Comparison of ENCODE assay signal across 14 cellular contexts in genomic region chr9:131475956-131476776, GRCh38. TPM values are rescaled to one million over a fixed set of nuclear protein-coding genes. Genes with fewer than 3 reads are reported as not detected.
A peak's percentile ranks its signal among the peaks of the same experiment; 100 is the strongest.
DNase-seq lines count a peak whose midpoint lies in the region; ATAC-seq, FAIRE-seq and TF ChIP-seq lines count a peak whose summit lies in the region.
"Had no signal": no experiment of that assay in that cellular context is flagged by ENCODE, and none has a peak within 500 bp of the region (broad histone marks: within the 10 kb centered on the region; RNA-seq: fewer than 3 reads in every experiment).

No MANE protein-coding gene starts in this region.

- H3K4me2 ChIP-seq in mammary epithelial cell (ENCODE audit: insufficient read depth, low read depth, low read length) (no peak overlapping the region), GM12878 (ENCODE audit: control insufficient read depth, insufficient read depth) (no peak overlapping the region)
- H3K4me2 ChIP-seq: BLaER1 treated with 17β-estradiol and CSF1 and Interleukin-3, amounts not matched to agents 10 nM and 100 nM had no signal

- TF ChIP-seq CTCF in MCF 10A (IDR thresholded peaks at IDR 0.05; ENCODE audit: unreplicated experiment) (peak; percentile 38), mammary epithelial cell (conservative IDR thresholded peaks at IDR 0.05 in 1 of 2, IDR thresholded peaks at IDR 0.05 in 1 of 2; ENCODE audit: extremely low read depth in 1 of 2, insufficient read depth in 1 of 2, low read depth in 1 of 2, low read length in 2 of 2) (peak in 1 of 2 donors; percentile 44), GM12878 (IDR thresholded peaks at IDR 0.05 in 2 of 3, conservative IDR thresholded peaks at IDR 0.05 in 1 of 3; ENCODE audit: control insufficient read depth in 2 of 3, extremely low read depth in 1 of 3, insufficient read depth in 1 of 3, low read depth in 3 of 3, low read length in 3 of 3) (peak; percentile 23 to 28 (median 27); a peak in 2 of 6 replicates), uterus (IDR thresholded peaks at IDR 0.05) (peak in 3 of 4 experiments; percentile 17 to 20 (median 19))

- peak; percentile 46; the same call in 1 of the 2 replicates for TF ChIP-seq POLR2A in GM12878 (IDR thresholded peaks at IDR 0.05; ENCODE audit: low read depth, low read length)
- TF ChIP-seq POLR2A in uterus (IDR thresholded peaks at IDR 0.05) = no peak

- H3K4me1 Mint-ChIP-seq in MCF 10A (ENCODE audit: insufficient read depth, unreplicated experiment) = no peaks in the 10 kb centered on the region

- H3K27ac ChIP-seq in mammary epithelial cell (ENCODE audit: insufficient read depth, low read depth, low read length) (no peak overlapping the region), GM12878 (ENCODE audit: control insufficient read depth, insufficient read depth) (no peak overlapping the region), uterus (no peak overlapping the region)
- H3K27ac ChIP-seq: BLaER1 treated with 17β-estradiol and CSF1 and Interleukin-3, amounts not matched to agents 10 nM and 100 nM had no signal

- H3K9me3 Mint-ChIP-seq in MCF 10A (ENCODE audit: unreplicated experiment) = no peaks in the 10 kb centered on the region
- H3K9me3 Mint-ChIP-seq: naive B cell; T-helper 1 cell treated with Interleukin-12 subunit alpha and Interleukin-12 subunit beta and Interleukin-4 antibody, amounts not matched to agents 30 μg/mL and 1 μg/mL, for 36 hours had no signal

- H3K27ac Mint-ChIP-seq in MCF 10A (ENCODE audit: low read depth, unreplicated experiment) = no peak overlapping the region
- H3K27ac Mint-ChIP-seq: T-helper 1 cell treated with Interleukin-12 subunit alpha and Interleukin-12 subunit beta and Interleukin-4 antibody, amounts not matched to agents 30 μg/mL and 1 μg/mL, for 36 hours had no signal

- H3K9ac ChIP-seq in mammary epithelial cell (ENCODE audit: insufficient read depth, low read length) (no peak overlapping the region), GM12878 (ENCODE audit: control insufficient read depth, insufficient read depth, low read length) (no peak overlapping the region)
- H3K9ac ChIP-seq: BLaER1 treated with 17β-estradiol and CSF1 and Interleukin-3, amounts not matched to agents 10 nM and 100 nM had no signal

- H3K27me3 ChIP-seq in mammary epithelial cell (ENCODE audit: insufficient read depth, low read length) = no peaks in the 10 kb centered on the region
- no peaks in the 10 kb centered on the region for H3K27me3 ChIP-seq in GM12878 (replicated peaks in 1 of 2; ENCODE audit: control insufficient read depth in 2 of 2, insufficient read depth in 2 of 2, low read length in 1 of 2)
- no peaks in the 10 kb centered on the region for H3K27me3 ChIP-seq in uterus
- H3K27me3 ChIP-seq: BLaER1 treated with 17β-estradiol and CSF1 and Interleukin-3, amounts not matched to agents 10 nM and 100 nM had no signal

- intact Hi-C loops in MCF 10A (cut with micrococcal nuclease) (no loop called here), mammary epithelial cell (cut with micrococcal nuclease) (loop anchor here (1.0 to 5.0 kb wide), 3 partner anchors 44 to 126 kb away; no protein-coding TSS in a partner anchor), GM12878 (cut with micrococcal nuclease; ENCODE audit: unreplicated experiment) (no loop called here), uterus (cut with DNase I; ENCODE audit: low total_unique reads) (no loop called here)

- RAD21 ChIA-PET in GM12878 (lab: Charles Lee; ENCODE audit: unreplicated experiment) = no interaction called here

- no peak overlapping the region for H3K4me3 Mint-ChIP-seq in MCF 10A (ENCODE audit: unreplicated experiment)
- H3K4me3 Mint-ChIP-seq: naive B cell; T-helper 1 cell treated with Interleukin-12 subunit alpha and Interleukin-12 subunit beta and Interleukin-4 antibody, amounts not matched to agents 30 μg/mL and 1 μg/mL, for 36 hours had no signal

- H3K4me3 ChIP-seq in mammary epithelial cell (replicated peaks in 1 of 3; ENCODE audit: insufficient read depth in 1 of 3, low read depth in 2 of 3, low read length in 3 of 3) (no peak overlapping the region), GM12878 (no peak overlapping the region), uterus (no peak overlapping the region)
- H3K4me3 ChIP-seq: BLaER1 treated with 17β-estradiol and CSF1 and Interleukin-3, amounts not matched to agents 10 nM and 100 nM had no signal

- in situ Hi-C loops in mammary epithelial cell (cut with MboI; ENCODE audit: low sequenced_read_pairs in 2 of 2) = no loop called here
- in situ Hi-C loops in GM12878 (cut with MboI) = no loop called here

- H3K36me3 Mint-ChIP-seq in MCF 10A (ENCODE audit: insufficient read depth, unreplicated experiment) = peaks cover 99% of the 10 kb centered on the region

- no peak for FAIRE-seq in GM12878 (lab: Jason Lieb, UNC)

- H2AFZ ChIP-seq in mammary epithelial cell (ENCODE audit: low read depth, low read length) (no peak overlapping the region), GM12878 (ENCODE audit: control insufficient read depth, low read depth, low read length) (no peak overlapping the region)

- H4K20me1 ChIP-seq in mammary epithelial cell (ENCODE audit: insufficient read depth, low read length) (peaks cover 2% of the 10 kb centered on the region), GM12878 (ENCODE audit: control insufficient read depth, insufficient read depth) (no peaks in the 10 kb centered on the region; the same call in 1 of the 2 replicates)

- DNase-seq in MCF 10A (ENCODE audit: unreplicated experiment) = no peak
- no peak for DNase-seq in mammary epithelial cell
- DNase-seq in GM12878 (ENCODE audit: low read depth, low spot score) = no peak
- peak; percentile 65 for DNase-seq in iPS-NIHi11 (ENCODE audit: low spot score)
- DNase-seq in uterus = no peak
- DNase-seq: activated naive CD4-positive, alpha-beta T cell treated with Interleukin-2 at 50 U/mL for 16 hours; foreskin melanocyte; naive B cell; NCI-H187 treated with DMSO at 0.1 percent for 48 hours had no signal

- H3K9me3 ChIP-seq in mammary epithelial cell (replicated peaks; ENCODE audit: insufficient read depth, low read length) (no peaks in the 10 kb centered on the region), GM12878 (replicated peaks; ENCODE audit: control insufficient read depth, insufficient read depth, low read length) (no peaks in the 10 kb centered on the region), uterus (no peaks in the 10 kb centered on the region)
- H3K9me3 ChIP-seq: BLaER1 treated with 17β-estradiol and CSF1 and Interleukin-3, amounts not matched to agents 10 nM and 100 nM had no signal

- POLR2A ChIA-PET in MCF 10A (lab: Yijun Ruan, JAX) = no interaction called here
- POLR2A ChIA-PET in GM12878 (lab: Charles Lee) = no interaction called here

- TF ChIP-seq EP300 in GM12878 (IDR thresholded peaks at IDR 0.05; ENCODE audit: borderline replicate concordance in 1 of 2, control insufficient read depth in 1 of 2, low read depth in 2 of 2, low read length in 2 of 2) = no peak

- BruUV-seq in MCF 10A (replicated peaks; lab: Mats Ljungman, UMichigan) (no TSS peak), mammary epithelial cell (replicated peaks; lab: Mats Ljungman, UMichigan) (no TSS peak), GM12878 (replicated peaks; lab: Mats Ljungman, UMichigan) (no TSS peak)

- SMC1A ChIA-PET in GM12878 (lab: Charles Lee; ENCODE audit: uncharacterized antibody, unreplicated experiment) = no interaction called here

- peaks cover 67% of the 10 kb centered on the region for H3K79me2 ChIP-seq in mammary epithelial cell (ENCODE audit: insufficient read depth, low read length)
- no peaks in the 10 kb centered on the region for H3K79me2 ChIP-seq in GM12878 (ENCODE audit: control insufficient read depth, insufficient read depth, low read length)

- CTCF ChIA-PET in MCF 10A (lab: Yijun Ruan, JAX) = interaction anchor here (0.6 to 3.7 kb wide), 5 partner anchors 9 to 691 kb away, joined by 3 to 24 read pairs (median 3); no protein-coding TSS in a partner anchor
- CTCF ChIA-PET in mammary epithelial cell (lab: Charles Lee; ENCODE audit: low non-redundant PET) = no interaction called here
- CTCF ChIA-PET in GM12878 (lab: Yijun Ruan, JAX) = interaction anchor here (2.1 kb wide), 1 partner anchor 126 kb away, joined by 8 read pairs; no protein-coding TSS in a partner anchor

- 0 out of 3 replicates have a peak, but pooled peaks have one; percentile 33 for ATAC-seq in GM12878
- no peak for ATAC-seq in HG03196 (IDR thresholded peaks at IDR 0.05; ENCODE audit: unreplicated experiment)
- no peak for ATAC-seq in HG03565 (IDR thresholded peaks at IDR 0.05; ENCODE audit: unreplicated experiment)
- no peak for ATAC-seq in HG02981 (IDR thresholded peaks at IDR 0.05; ENCODE audit: unreplicated experiment)

- peaks cover 44% of the 10 kb centered on the region for H3K36me3 ChIP-seq in mammary epithelial cell (ENCODE audit: insufficient read depth, low read length)
- H3K36me3 ChIP-seq in GM12878 (ENCODE audit: control insufficient read depth in 2 of 2, insufficient read depth in 2 of 2, low read length in 1 of 2) = peaks cover 37 to 66% of the 10 kb centered on the region in 2 experiments
- no peaks in the 10 kb centered on the region for H3K36me3 ChIP-seq in uterus

- H3K4me1 ChIP-seq in mammary epithelial cell (ENCODE audit: insufficient read depth, low read length) (no peaks in the 10 kb centered on the region), GM12878 (ENCODE audit: control insufficient read depth, insufficient read depth, low read length) (no peaks in the 10 kb centered on the region), uterus (no peaks in the 10 kb centered on the region)
- H3K4me1 ChIP-seq: BLaER1 treated with 17β-estradiol and CSF1 and Interleukin-3, amounts not matched to agents 10 nM and 100 nM had no signal

- H3K27me3 Mint-ChIP-seq in MCF 10A (ENCODE audit: insufficient read depth, unreplicated experiment) = no peaks in the 10 kb centered on the region
- H3K27me3 Mint-ChIP-seq: naive B cell had no signal

- no peak for TF ChIP-seq RAD21 in GM12878 (IDR thresholded peaks at IDR 0.05; ENCODE audit: insufficient read depth, low read depth, low read length)

- dilution Hi-C loops in mammary epithelial cell (cut with HindIII; ENCODE audit: low sequenced_read_pairs) = no loop called here

- 80% methylated on average over 12 of the region's 40 CpGs for WGBS in mammary epithelial cell (ENCODE audit: low coverage, missing lambda C conversion rate)
- 93% methylated on average over 39 of the region's 40 CpGs for WGBS in GM12878 (ENCODE audit: insufficient coverage, insufficient replicate concordance, low lambda C conversion rate, missing lambda C conversion rate)

RNA-seq across cellular contexts. Expression of gene POMT1, which starts 26.6 kb away (rescaled TPM):
- 19.7 and 24.5 TPM in 2 replicates for total RNA-seq in MCF 10A (2022)
- 10 to 100 TPM; 16.0 to 19.6 TPM for total RNA-seq in mammary epithelial cell
- 10.6 TPM for polyA plus RNA-seq in mammary epithelial cell
- 8.6 TPM for polyA minus RNA-seq in mammary epithelial cell
- total RNA-seq in GM12878 (2013; cell fraction: nucleolus; rRNA removed) = 60.0 and 65.0 TPM in 2 replicates
- total RNA-seq in GM12878 (2014; rRNA removed) = 13.9 and 16.4 TPM in 2 replicates
- total RNA-seq in GM12878 (2014; rRNA removed; fragmentation: Illumina TruSeq; extraction: Trizol) = 8.3 and 8.4 TPM in 2 replicates
- 16.1 and 19.2 TPM in 2 replicates for total RNA-seq in GM12878 (2021)
- polyA plus RNA-seq in GM12878 (2011; ENCODE audit: low read depth) = 14.9 TPM
- polyA plus RNA-seq in GM12878 (2011; rRNA removed) = 8.3 and 12.7 TPM in 2 replicates
- polyA plus RNA-seq in GM12878 (2011; cell fraction: cytosol; rRNA removed) = 14.3 and 17.0 TPM in 2 replicates
- 117 and 118 TPM in 2 replicates for polyA plus RNA-seq in GM12878 (2011; cell fraction: nucleus; rRNA removed)
- 21.9 and 23.3 TPM in 2 replicates for polyA plus RNA-seq in GM12878 (2012)
- polyA plus RNA-seq in GM12878 (2014; fragmentation: Illumina TruSeq; extraction: Trizol) = 5.1 and 9.1 TPM in 2 replicates
- polyA plus RNA-seq in GM12878 (2014; fragmentation: Nextera tagmentation; extraction: Ambion mirVana) = 1 to 10 TPM; 1.2 to 2.2 TPM
- 15.8 and 20.7 TPM in 2 replicates for polyA plus RNA-seq in GM12878 (2014; rRNA removed)
- 10 to 100 TPM; 12.5 to 12.7 TPM for polyA plus RNA-seq in GM12878 (2016; fragmentation: Nextera tagmentation; extraction: Ambion mirVana)
- 6.1 and 9.9 TPM in 2 replicates for polyA minus RNA-seq in GM12878 (2011; rRNA and poly(A)+ RNA removed)
- 5.9 and 7.7 TPM in 2 replicates for polyA minus RNA-seq in GM12878 (2011; cell fraction: cytosol; rRNA and poly(A)+ RNA removed)
- 9.8 and 14.5 TPM in 2 replicates for polyA minus RNA-seq in GM12878 (2011; cell fraction: nucleus; rRNA and poly(A)+ RNA removed)
- total RNA-seq in uterus = 10 to 100 TPM in 2 of 4 donors, 1 to 10 TPM in 1, under 1 TPM in 1; 0.29 to 40.2 (median 18.5) TPM

RNA-seq across cellular contexts. Expression of gene UCK1, which starts 54.9 kb away (rescaled TPM):
- total RNA-seq in MCF 10A (2022) = 20.0 and 22.7 TPM in 2 replicates
- total RNA-seq in mammary epithelial cell = 10 to 100 TPM; 17.5 to 21.7 TPM
- polyA plus RNA-seq in mammary epithelial cell = 22.9 TPM
- polyA minus RNA-seq in mammary epithelial cell = 22.6 TPM
- total RNA-seq in GM12878 (2013; cell fraction: nucleolus; rRNA removed) = 8.9 and 11.8 TPM in 2 replicates
- total RNA-seq in GM12878 (2014; rRNA removed) = 19.0 and 20.8 TPM in 2 replicates
- total RNA-seq in GM12878 (2014; rRNA removed; fragmentation: Illumina TruSeq; extraction: Trizol) = 10.0 and 12.8 TPM in 2 replicates
- 19.2 and 20.6 TPM in 2 replicates for total RNA-seq in GM12878 (2021)
- polyA plus RNA-seq in GM12878 (2011; ENCODE audit: low read depth) = 10.3 TPM
- polyA plus RNA-seq in GM12878 (2011; rRNA removed) = 12.1 and 16.7 TPM in 2 replicates
- polyA plus RNA-seq in GM12878 (2011; cell fraction: cytosol; rRNA removed) = 21.3 and 26.1 TPM in 2 replicates
- 30.5 and 35.2 TPM in 2 replicates for polyA plus RNA-seq in GM12878 (2011; cell fraction: nucleus; rRNA removed)
- 13.5 and 15.4 TPM in 2 replicates for polyA plus RNA-seq in GM12878 (2012)
- 8.6 and 10.9 TPM in 2 replicates for polyA plus RNA-seq in GM12878 (2014; fragmentation: Illumina TruSeq; extraction: Trizol)
- under 1 TPM; 0.31 to 0.88 TPM for polyA plus RNA-seq in GM12878 (2014; fragmentation: Nextera tagmentation; extraction: Ambion mirVana)
- polyA plus RNA-seq in GM12878 (2014; rRNA removed) = 27.0 and 36.8 TPM in 2 replicates
- 10 to 100 TPM; 24.0 to 24.3 TPM for polyA plus RNA-seq in GM12878 (2016; fragmentation: Nextera tagmentation; extraction: Ambion mirVana)
- 9.4 and 13.1 TPM in 2 replicates for polyA minus RNA-seq in GM12878 (2011; rRNA and poly(A)+ RNA removed)
- polyA minus RNA-seq in GM12878 (2011; cell fraction: cytosol; rRNA and poly(A)+ RNA removed) = 8.5 and 12.4 TPM in 2 replicates
- 11.6 and 19.9 TPM in 2 replicates for polyA minus RNA-seq in GM12878 (2011; cell fraction: nucleus; rRNA and poly(A)+ RNA removed)
- 10 to 100 TPM in 3 of 4 donors, 1 to 10 TPM in 1; 7.7 to 37.7 (median 18.6) TPM for total RNA-seq in uterus
